In the genomic region with DNA sequence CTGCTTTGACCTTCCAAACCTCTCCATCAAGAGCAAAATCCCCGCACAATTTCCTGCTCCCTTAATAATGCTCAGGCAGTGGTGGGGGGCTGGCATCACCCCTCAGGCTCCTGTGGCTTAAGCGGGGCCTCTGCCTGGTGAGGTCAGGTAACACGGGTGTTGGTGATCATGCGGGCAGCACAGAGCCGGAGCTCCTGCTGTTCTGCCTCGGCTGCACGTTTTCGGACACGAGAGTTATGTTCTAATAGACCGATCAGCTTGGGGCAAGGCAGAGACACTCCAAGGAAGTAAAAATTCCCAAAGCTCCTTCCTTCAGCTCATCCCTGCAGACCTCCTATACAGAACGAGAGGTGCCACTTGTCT, we compare ENCODE assay signal across 17 cellular contexts.
"Had no signal": no experiment of that assay in that cellular context is flagged by ENCODE, and none has a peak within 500 bp of the region (broad histone marks: within the 10 kb centered on the region; RNA-seq: fewer than 3 reads in every experiment).

No MANE protein-coding gene starts in this region.

- H3K27ac Mint-ChIP-seq: nephron; progenitor cell of endocrine pancreas; stimulated activated naive CD8-positive, alpha-beta T cell treated with anti-CD3 and anti-CD28 coated beads, Interleukin-15, Interleukin-2, amounts not matched to agents 100 ng/mL and 50 ng/mL, for 24 hours; T-cell had no signal

- H3K4me3 ChIP-seq: esophagus muscularis mucosa, hepatocyte, lung, vagina had no signal

- H3K4me3 Mint-ChIP-seq: dendritic cell treated with granulocyte-macrophage colony-stimulating factor and Interleukin-4, amounts not matched to agents 40 ng/mL and 50 ng/mL, for 4 days; nephron; stimulated activated naive CD8-positive, alpha-beta T cell treated with anti-CD3 and anti-CD28 coated beads, Interleukin-15, Interleukin-2, amounts not matched to agents 100 ng/mL and 50 ng/mL, for 24 hours; T-cell had no signal

- H3K27me3 Mint-ChIP-seq: dendritic cell treated with granulocyte-macrophage colony-stimulating factor and Interleukin-4, amounts not matched to agents 40 ng/mL and 50 ng/mL, for 4 days; progenitor cell of endocrine pancreas; stimulated activated naive CD8-positive, alpha-beta T cell treated with anti-CD3 and anti-CD28 coated beads, Interleukin-15, Interleukin-2, amounts not matched to agents 100 ng/mL and 50 ng/mL, for 24 hours; T-cell had no signal

- H2AFZ ChIP-seq: hepatocyte had no signal

- H3K4me1 Mint-ChIP-seq: nephron had no signal

- H3K9me3 Mint-ChIP-seq: dendritic cell treated with granulocyte-macrophage colony-stimulating factor and Interleukin-4, amounts not matched to agents 40 ng/mL and 50 ng/mL, for 4 days; nephron; stimulated activated naive CD8-positive, alpha-beta T cell treated with anti-CD3 and anti-CD28 coated beads, Interleukin-15, Interleukin-2, amounts not matched to agents 100 ng/mL and 50 ng/mL, for 24 hours; T-cell had no signal

- H3K27ac ChIP-seq: hepatocyte, vagina had no signal

- DNase-seq: activated effector memory CD4-positive, alpha-beta T cell treated with Interleukin-2 at 50 U/mL for 16 hours; activated naive CD4-positive, alpha-beta T cell treated with anti-CD3 and anti-CD28 coated beads, Interleukin-2, amount 50 U/mL, for 16 hours; effector CD8-positive, alpha-beta T cell; left colon; nucleus accumbens; stimulated activated CD4-positive, alpha-beta T cell treated with anti-CD3 and anti-CD28 coated beads, Interleukin-2, amount 100 ng/mL, for 24 hours; T-cell; T1000; trophoblast cell had no signal

- H3K9me3 ChIP-seq: esophagus muscularis mucosa, vagina had no signal

- H3K27me3 ChIP-seq: esophagus muscularis mucosa, hepatocyte, vagina had no signal

- H3K4me2 ChIP-seq: hepatocyte had no signal
